ENCODE assay signal across 10 cellular contexts in the genomic region with DNA sequence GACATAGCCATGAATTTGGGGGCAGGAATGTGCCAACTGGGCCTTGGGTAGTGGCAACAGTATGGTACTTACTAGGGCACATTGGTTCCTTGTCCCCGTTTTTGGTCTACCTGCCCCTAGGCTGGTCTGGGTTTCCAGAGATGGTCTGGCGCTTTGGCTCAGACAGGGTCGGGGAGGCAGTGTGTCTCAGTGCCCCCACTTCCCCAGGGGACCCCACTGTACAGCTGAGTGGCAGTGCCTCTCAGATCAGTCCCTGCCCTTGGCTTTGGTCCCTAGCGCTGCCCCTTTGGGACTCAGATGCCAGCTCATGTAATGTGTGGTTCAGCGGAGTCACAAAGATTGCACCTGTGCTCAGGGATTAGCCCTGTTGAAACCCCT. TPM values are rescaled to one million over a fixed set of nuclear protein-coding genes. Genes with fewer than 3 reads are reported as not detected.
A peak's percentile ranks its signal among the peaks of the same experiment; 100 is the strongest.
DNase-seq lines count a peak whose midpoint lies in the region; ATAC-seq and TF ChIP-seq lines count a peak whose summit lies in the region.
"Had no signal": no experiment of that assay in that cellular context is flagged by ENCODE, and none has a peak within 500 bp of the region (broad histone marks: within the 10 kb centered on the region; RNA-seq: fewer than 3 reads in every experiment).

No MANE protein-coding gene starts in this region.

- peaks cover 47% of the 10 kb centered on the region for H3K36me3 Mint-ChIP-seq in stimulated activated naive CD8-positive, alpha-beta T cell treated with anti-CD3 and anti-CD28 coated beads, Interleukin-15, Interleukin-2, amounts not matched to agents 100 ng/mL and 50 ng/mL, for 24 hours (ENCODE audit: low read depth)

- no peak for TF ChIP-seq CTCF in gastroesophageal sphincter (IDR thresholded peaks at IDR 0.05)

- WGBS in gastroesophageal sphincter (ENCODE audit: low coverage in 1 of 2), 2 donors: no CpG with 5 or more reads among the region's 5 CpGs

- H3K4me3 ChIP-seq in gastroesophageal sphincter: no peak overlapping the region

- peaks cover 0 to 65% of the 10 kb centered on the region in 2 donors for H3K36me3 ChIP-seq in gastroesophageal sphincter

- ATAC-seq in stimulated activated naive CD8-positive, alpha-beta T cell treated with anti-CD3 and anti-CD28 coated beads, Interleukin-15, Interleukin-2, amounts not matched to agents 100 U/mL and 50 U/mL, for 24 hours: no peak
- ATAC-seq in gastroesophageal sphincter: no peak
- ATAC-seq in HG03439 (IDR thresholded peaks at IDR 0.05; ENCODE audit: unreplicated experiment): no peak
- ATAC-seq: WTC11 had no signal

- H3K27ac Mint-ChIP-seq in stimulated activated naive CD8-positive, alpha-beta T cell treated with anti-CD3 and anti-CD28 coated beads, Interleukin-15, Interleukin-2, amounts not matched to agents 100 ng/mL and 50 ng/mL, for 24 hours: peak overlapping the region; percentile 68
- H3K27ac Mint-ChIP-seq: WTC11 had no signal

- H3K27ac ChIP-seq in gastroesophageal sphincter: peak overlapping the region in 3 of 4 donors; percentile 95 to 100 (median 97)

- no peaks in the 10 kb centered on the region for H3K9me3 Mint-ChIP-seq in stimulated activated naive CD8-positive, alpha-beta T cell treated with anti-CD3 and anti-CD28 coated beads, Interleukin-15, Interleukin-2, amounts not matched to agents 100 ng/mL and 50 ng/mL, for 24 hours
- H3K9me3 Mint-ChIP-seq: WTC11 had no signal

- no peaks in the 10 kb centered on the region for H3K27me3 ChIP-seq in gastroesophageal sphincter

- DNase-seq in stimulated activated naive CD8-positive, alpha-beta T cell treated with anti-CD3 and anti-CD28 coated beads, Interleukin-15, Interleukin-2, amounts not matched to agents 100 U/mL and 50 U/mL, for 24 hours: no peak
- DNase-seq in SW 1271 (lab: John Stamatoyannopoulos, UW): no peak
- no peak for DNase-seq in NCI-H526 (lab: John Stamatoyannopoulos, UW)
- DNase-seq: caudate nucleus; NCI-H345; stimulated activated naive CD4-positive, alpha-beta T cell had no signal

- no peaks in the 10 kb centered on the region for H3K27me3 Mint-ChIP-seq in stimulated activated naive CD8-positive, alpha-beta T cell treated with anti-CD3 and anti-CD28 coated beads, Interleukin-15, Interleukin-2, amounts not matched to agents 100 ng/mL and 50 ng/mL, for 24 hours

- H3K4me1 Mint-ChIP-seq in stimulated activated naive CD8-positive, alpha-beta T cell treated with anti-CD3 and anti-CD28 coated beads, Interleukin-15, Interleukin-2, amounts not matched to agents 100 ng/mL and 50 ng/mL, for 24 hours (ENCODE audit: low read depth): peaks cover 32% of the 10 kb centered on the region

- TF ChIP-seq EP300 in gastroesophageal sphincter (IDR thresholded peaks at IDR 0.05): no peak

- no peaks in the 10 kb centered on the region for H3K9me3 ChIP-seq in gastroesophageal sphincter

- H3K4me3 Mint-ChIP-seq in stimulated activated naive CD8-positive, alpha-beta T cell treated with anti-CD3 and anti-CD28 coated beads, Interleukin-15, Interleukin-2, amounts not matched to agents 100 ng/mL and 50 ng/mL, for 24 hours: peak overlapping the region; percentile 15

- TF ChIP-seq POLR2A in gastroesophageal sphincter (IDR thresholded peaks at IDR 0.05): no peak

- H3K4me1 ChIP-seq in gastroesophageal sphincter: peaks cover 3 to 37% (median 26%) of the 10 kb centered on the region in 3 donors

RNA-seq across cellular contexts. Expression of gene RIC8A, which starts 3.3 kb away (rescaled TPM):
- 100 to 1,000 TPM in 3 of 4 donors, 10 to 100 TPM in 1; 78.2 to 169 (median 135) TPM for total RNA-seq in gastroesophageal sphincter

RNA-seq across cellular contexts. Expression of gene BET1L, which starts 3.6 kb away (rescaled TPM):
- 10 to 100 TPM; 25.3 to 39.4 (median 27.6) TPM for total RNA-seq in gastroesophageal sphincter

RNA-seq across cellular contexts. Expression of gene SCGB1C1, which starts 17.9 kb away (rescaled TPM):
- total RNA-seq in gastroesophageal sphincter: not detected
- total RNA-seq: WTC11 had no signal

RNA-seq across cellular contexts. Expression of gene SIRT3, which starts 25.4 kb away (rescaled TPM):
- total RNA-seq in gastroesophageal sphincter: 10 to 100 TPM; 12.7 to 24.1 (median 17.3) TPM

RNA-seq across cellular contexts. Expression of gene PSMD13, which starts 26.0 kb away (rescaled TPM):
- 100 to 1,000 TPM in 1 of 4 donors, 10 to 100 TPM in 3; 85.8 to 114 (median 93.5) TPM for total RNA-seq in gastroesophageal sphincter
